Comparison of ENCODE assay signal across 2 cellular contexts in the genomic region with DNA sequence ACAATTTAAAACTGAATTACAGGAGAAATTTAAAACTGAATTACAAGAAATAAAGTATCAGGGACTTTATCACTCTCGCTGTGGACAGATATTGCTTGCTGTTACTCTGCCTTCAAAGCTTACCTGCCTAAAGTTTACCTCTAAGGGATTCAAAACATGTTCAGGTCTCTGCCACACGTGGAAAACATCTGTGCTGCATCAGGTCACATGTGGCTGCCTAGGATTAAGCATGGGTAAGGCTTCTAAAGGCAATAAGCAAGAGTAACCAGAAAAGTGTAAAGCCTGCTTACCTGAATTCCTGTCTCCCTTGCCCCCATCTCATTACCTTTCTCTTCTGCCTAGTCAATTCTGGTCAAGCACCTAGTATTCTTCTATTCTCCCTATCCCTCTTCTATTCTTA.
TF ChIP-seq lines count a peak whose summit lies in the region.

No MANE protein-coding gene starts in this region.

TF ChIP-seq in HepG2, 621 proteins besides CTCF, POLR2A, EP300 and RAD21:
- TF ChIP-seq MNT (IDR thresholded peaks at IDR 0.05) (peak; percentile 93), DNMT1 (CRISPR knock-in tag; IDR thresholded peaks at IDR 0.05) (no peak), ZBTB8A (CRISPR knock-in tag; IDR thresholded peaks at IDR 0.05; ENCODE audit: borderline replicate concordance, low read depth) (no peak)

TF ChIP-seq in H1, 55 proteins besides CTCF, POLR2A, EP300 and RAD21:
- TF ChIP-seq SIN3A (conservative IDR thresholded peaks at IDR 0.05 in 1 of 2, IDR thresholded peaks at IDR 0.05 in 1 of 2; ENCODE audit: low read depth in 1 of 2, low read length in 2 of 2) (no peak), CEBPB (IDR thresholded peaks at IDR 0.05; ENCODE audit: low read depth, low read length) (no peak), YY1 (IDR thresholded peaks at IDR 0.05; ENCODE audit: low read depth, low read length) (no peak), SP4 (IDR thresholded peaks at IDR 0.05; ENCODE audit: low read length) (no peak), BRCA1 (IDR thresholded peaks at IDR 0.05; ENCODE audit: low read depth, low read length) (no peak), CBX5 (IDR thresholded peaks at IDR 0.05; ENCODE audit: low read depth, low read length) (no peak), SIX5 (IDR thresholded peaks at IDR 0.05; ENCODE audit: low read depth, low read length) (no peak), TEAD4 (IDR thresholded peaks at IDR 0.05; ENCODE audit: low read depth, low read length) (no peak), SP2 (IDR thresholded peaks at IDR 0.05; ENCODE audit: low read length) (no peak), RXRA (IDR thresholded peaks at IDR 0.05; ENCODE audit: insufficient read depth, low read depth, low read length) (no peak), PHF8 (conservative IDR thresholded peaks at IDR 0.05; ENCODE audit: low read depth, low read length) (no peak), TAF1 (IDR thresholded peaks at IDR 0.05; ENCODE audit: low read depth, low read length) (no peak), KDM1A (IDR thresholded peaks at IDR 0.05; ENCODE audit: borderline replicate concordance, low read length) (no peak), CTBP2 (IDR thresholded peaks at IDR 0.05; ENCODE audit: borderline replicate concordance, insufficient read depth, insufficient read length, low read length) (no peak), SIRT6 (IDR thresholded peaks at IDR 0.05; ENCODE audit: low read length) (no peak), RFX5 (IDR thresholded peaks at IDR 0.05; ENCODE audit: borderline replicate concordance, low read depth, low read length) (no peak), BACH1 (IDR thresholded peaks at IDR 0.05; ENCODE audit: low read length) (no peak), FOSL1 (IDR thresholded peaks at IDR 0.05; ENCODE audit: insufficient read depth, low read depth, low read length) (no peak)
- TF ChIP-seq, protein P1, sequence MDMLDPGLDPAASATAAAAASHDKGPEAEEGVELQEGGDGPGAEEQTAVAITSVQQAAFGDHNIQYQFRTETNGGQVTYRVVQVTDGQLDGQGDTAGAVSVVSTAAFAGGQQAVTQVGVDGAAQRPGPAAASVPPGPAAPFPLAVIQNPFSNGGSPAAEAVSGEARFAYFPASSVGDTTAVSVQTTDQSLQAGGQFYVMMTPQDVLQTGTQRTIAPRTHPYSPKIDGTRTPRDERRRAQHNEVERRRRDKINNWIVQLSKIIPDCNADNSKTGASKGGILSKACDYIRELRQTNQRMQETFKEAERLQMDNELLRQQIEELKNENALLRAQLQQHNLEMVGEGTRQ (IDR thresholded peaks at IDR 0.05; ENCODE audit: low read length) = no peak
